ENCODE assay signal across 8 cellular contexts in genomic region chr1:38004284-38005101, GRCh38. TPM values are rescaled to one million over a fixed set of nuclear protein-coding genes. Genes with fewer than 3 reads are reported as not detected.
DNase-seq lines count a peak whose midpoint lies in the region; ATAC-seq and TF ChIP-seq lines count a peak whose summit lies in the region.

No MANE protein-coding gene starts in this region.

- TF ChIP-seq CTCF in WERI-Rb-1 (IDR thresholded peaks at IDR 0.05; ENCODE audit: low read depth, low read length) (no peak), psoas muscle (IDR thresholded peaks at IDR 0.05) (no peak)

- H3K27me3 ChIP-seq in WERI-Rb-1 (ENCODE audit: insufficient read depth, low read depth, severe bottlenecking) (no peaks in the 10 kb centered on the region), psoas muscle (ENCODE audit: insufficient read depth in 3 of 3, low read length in 2 of 3) (no peaks in the 10 kb centered on the region)

- 1 to 2% (median 1%) methylated on average over 26 of the region's 26 CpGs for WGBS in psoas muscle, 3 donors

- H3K4me3 ChIP-seq in WERI-Rb-1 (ENCODE audit: low read depth, low read length) (peak overlapping the region; percentile 53), psoas muscle (peak overlapping the region; percentile 84)

- H3K9me3 ChIP-seq in WERI-Rb-1 (ENCODE audit: severe bottlenecking) (no peaks in the 10 kb centered on the region), psoas muscle (no peaks in the 10 kb centered on the region)

- H3K36me3 ChIP-seq in WERI-Rb-1 (no peaks in the 10 kb centered on the region; the same call in 1 of the 2 replicates), psoas muscle (ENCODE audit: insufficient read depth in 1 of 2, low read depth in 1 of 2) (peaks cover 0 to 14% of the 10 kb centered on the region in 2 donors)

- intact Hi-C loops in psoas muscle (cut with DNase I) = no loop called here

- H3K27ac ChIP-seq in WERI-Rb-1 = peak overlapping the region; percentile 39; the same call in 1 of the 2 replicates
- peak overlapping the region; percentile 98 for H3K27ac ChIP-seq in psoas muscle

- ATAC-seq in activated CD4-positive, CD25-positive, alpha-beta regulatory T cell treated with anti-CD3 and anti-CD28 coated beads, Interleukin-2, amount 50 U/mL, for 24 hours = peak; percentile 30 to 32
- no peak for ATAC-seq in psoas muscle

- DNase-seq in activated CD4-positive, CD25-positive, alpha-beta regulatory T cell (lab: John Stamatoyannopoulos, UW) = no peak
- no peak for DNase-seq in WERI-Rb-1
- peak; percentile 25 for DNase-seq in fibroblast of peridontal ligament (ENCODE audit: extremely low read depth)
- peak in 1 of 2 donors; percentile 33 for DNase-seq in psoas muscle
- DNase-seq in D341Med (ENCODE audit: low spot score) = no peak
- DNase-seq in CD1c-positive myeloid dendritic cell (ENCODE audit: extremely low spot score) = no peak
- no peak for DNase-seq in AML-193 (lab: John Stamatoyannopoulos, UW)

- H3K4me1 ChIP-seq in psoas muscle = peaks cover 63% of the 10 kb centered on the region

RNA-seq across cellular contexts. Expression of gene FHL3, which starts 0.8 kb away (rescaled TPM):
- 1,000 to 10,000 TPM in 1 of 4 donors, 100 to 1,000 TPM in 3; 236 to 1,187 (median 448) TPM for total RNA-seq in psoas muscle
- polyA plus RNA-seq in psoas muscle = 100 to 1,000 TPM in 2 of 3 donors, 10 to 100 TPM in 1; 41.6 to 905 (median 582) TPM

RNA-seq across cellular contexts. Expression of gene UTP11, which starts 8.0 kb away (rescaled TPM):
- 100 to 1,000 TPM in 3 of 4 donors, 10 to 100 TPM in 1; 65.2 to 210 (median 131) TPM for total RNA-seq in psoas muscle
- 100 to 1,000 TPM in 2 of 3 donors, 10 to 100 TPM in 1; 91.7 to 253 (median 163) TPM for polyA plus RNA-seq in psoas muscle

RNA-seq across cellular contexts. Expression of gene SF3A3, which starts 14.7 kb away (rescaled TPM):
- 10 to 100 TPM; 20.0 to 45.4 (median 35.0) TPM for total RNA-seq in psoas muscle
- 10 to 100 TPM; 13.0 to 35.0 (median 30.0) TPM for polyA plus RNA-seq in psoas muscle

RNA-seq across cellular contexts. Expression of gene POU3F1, which starts 42.1 kb away (rescaled TPM):
- total RNA-seq in psoas muscle = under 1 TPM in 3 of 4 donors, not detected in 1; 0.12 to 0.38 (median 0.14) TPM
- under 1 TPM; 0.04 to 0.21 (median 0.07) TPM for polyA plus RNA-seq in psoas muscle

RNA-seq across cellular contexts. Expression of gene INPP5B, which starts 57.6 kb away (rescaled TPM):
- total RNA-seq in psoas muscle = 10 to 100 TPM in 2 of 4 donors, 1 to 10 TPM in 2; 6.7 to 12.8 (median 9.3) TPM
- polyA plus RNA-seq in psoas muscle = 1 to 10 TPM; 3.8 to 6.6 (median 4.5) TPM

Comparison
In these comparisons a context has a peak if more than half of its experiments do, and no peak if none do; other contexts are left out.
1. ATAC-seq: peak in activated CD4-positive, CD25-positive, alpha-beta regulatory T cell treated with anti-CD3 and anti-CD28 coated beads, Interleukin-2, amount 50 U/mL, for 24 hours (2 of 2); none in psoas muscle (0 of 4).